ENCODE assay signal across 8 cellular contexts in the genomic region with DNA sequence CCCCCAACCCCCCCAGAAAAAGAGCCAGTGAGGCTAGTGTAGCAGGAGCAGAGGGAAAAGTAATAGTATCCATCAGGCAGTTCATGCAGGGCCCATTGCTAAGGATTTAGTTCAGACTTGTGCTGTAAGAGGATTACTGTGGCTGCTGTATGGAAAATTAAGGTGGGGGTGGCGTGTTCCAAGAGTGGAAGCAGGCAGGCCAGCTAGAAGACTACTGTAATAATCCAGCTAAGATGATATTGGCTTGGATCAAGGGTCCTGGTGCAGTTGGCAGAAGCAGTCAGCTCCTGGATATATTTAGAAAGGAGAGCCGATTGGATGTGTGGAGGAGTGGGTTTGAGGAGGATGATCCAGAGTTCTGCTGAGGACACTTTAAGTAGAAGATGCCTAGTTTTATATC. TPM values are rescaled to one million over a fixed set of nuclear protein-coding genes. Genes with fewer than 3 reads are reported as not detected.
DNase-seq lines count a peak whose midpoint lies in the region; ATAC-seq, FAIRE-seq and TF ChIP-seq lines count a peak whose summit lies in the region.
"Not testable (repeated sequence)": the region's sequence is repeated elsewhere in the genome, so short reads cannot be mapped to it uniquely, and the experiment has no call there.

No MANE protein-coding gene starts in this region.

- TF ChIP-seq POLR2A in A549 (IDR thresholded peaks at IDR 0.05; ENCODE audit: low read length), result not testable (repeated sequence)

- not testable (repeated sequence) for H3K27ac ChIP-seq in A549; skeletal muscle tissue (ENCODE audit: low read depth, low read length)
- H3K27ac ChIP-seq in SU-DHL-6 (ENCODE audit: low read depth, low read length) (peak overlapping the region; percentile 79), left ventricle myocardium inferior (replicated peaks) (peak overlapping the region; percentile 58)

- H2AFZ ChIP-seq in SU-DHL-6 (ENCODE audit: low read depth, low read length, severe bottlenecking), result not testable (repeated sequence)

- 43% methylated on average over 2 of the region's 2 CpGs for WGBS in A549 (ENCODE audit: missing lambda C conversion rate)

- not testable (repeated sequence) for H3K9me3 Mint-ChIP-seq in brain, natural killer cell

- ATAC-seq in A549, result peak; percentile 18 to 46; a peak in 3 of 6 replicates
- ATAC-seq in natural killer cell, result not testable (repeated sequence)

- not testable (repeated sequence) for TF ChIP-seq EP300 in A549 (IDR thresholded peaks at IDR 0.05)

- FAIRE-seq in A549 (lab: Jason Lieb, UNC), result not testable (repeated sequence)

- peaks cover 51% of the 10 kb centered on the region for H3K4me1 Mint-ChIP-seq in brain
- H3K4me1 Mint-ChIP-seq in natural killer cell, result peaks cover 42 to 62% of the 10 kb centered on the region in 2 donors

- peak overlapping the region in 2 of 5 experiments; percentile 33 to 49 for H3K4me3 Mint-ChIP-seq in brain
- not testable (repeated sequence) for H3K4me3 Mint-ChIP-seq in natural killer cell

- H3K27me3 ChIP-seq in SU-DHL-6 (ENCODE audit: low read length); left ventricle myocardium inferior (ENCODE audit: low read depth); skeletal muscle tissue (ENCODE audit: control insufficient read depth in 3 of 3, insufficient read depth in 3 of 3, low read length in 3 of 3): not testable (repeated sequence)

- not testable (repeated sequence) for H4K20me1 ChIP-seq in SU-DHL-6 (ENCODE audit: low read depth, low read length)

- POLR2A ChIA-PET in A549 (lab: Yijun Ruan, JAX), result interaction anchor here (2.1 kb wide), 1 partner anchor 15 kb away, joined by 4 read pairs; the partner anchor contains the start of gene AMZ2

- TF ChIP-seq RAD21 in A549 (conservative IDR thresholded peaks at IDR 0.05 in 1 of 2, IDR thresholded peaks at IDR 0.05 in 1 of 2), result not testable (repeated sequence)

- intact Hi-C loops in left ventricle myocardium inferior (cut with micrococcal nuclease), result loop anchor here (10.0 kb wide), 1 partner anchor 172 kb away; no protein-coding TSS in a partner anchor
- intact Hi-C loops in natural killer cell (cut with micrococcal nuclease), result not testable (repeated sequence)

- H3K27ac Mint-ChIP-seq in brain, result peak overlapping the region in 4 of 5 experiments; percentile 76 to 85 (median 80)
- H3K27ac Mint-ChIP-seq in natural killer cell, result peak overlapping the region; percentile 97 to 100

- not testable (repeated sequence) for H3K9me3 ChIP-seq in A549; SU-DHL-6 (ENCODE audit: insufficient read depth, low read length); left ventricle myocardium inferior (replicated peaks); skeletal muscle tissue (ENCODE audit: control insufficient read depth in 3 of 3, low read length in 3 of 3)

- DNase-seq in A549 (ENCODE audit: low read depth in 1 of 2, low spot score in 1 of 2); left ventricle myocardium inferior; natural killer cell: not testable (repeated sequence)
- peak; percentile 83 for DNase-seq in D341Med (ENCODE audit: low spot score)
- DNase-seq in NCI-H524 treated with DMSO at 0.1 percent for 48 hours (lab: John Stamatoyannopoulos, UW), result peak; percentile 12

- H3F3A ChIP-seq in SU-DHL-6 (ENCODE audit: insufficient read depth), result peaks cover 72% of the 10 kb centered on the region

- H3K79me2 ChIP-seq in SU-DHL-6 (ENCODE audit: insufficient read depth, low read length), result peaks cover 19% of the 10 kb centered on the region; the same call in 1 of the 2 replicates

- H3K36me3 Mint-ChIP-seq in brain, natural killer cell: not testable (repeated sequence)

- H3K36me3 ChIP-seq in SU-DHL-6 (ENCODE audit: low read length), result peaks cover 10% of the 10 kb centered on the region; the same call in 1 of the 2 replicates
- not testable (repeated sequence) for H3K36me3 ChIP-seq in left ventricle myocardium inferior; skeletal muscle tissue (ENCODE audit: control insufficient read depth in 3 of 3, insufficient read depth in 3 of 3, low read length in 3 of 3)

- H3K27me3 Mint-ChIP-seq in brain; natural killer cell (ENCODE audit: low read depth in 2 of 2): not testable (repeated sequence)

- not testable (repeated sequence) for TF ChIP-seq CTCF in A549 (IDR thresholded peaks at IDR 0.05); SU-DHL-6 (IDR thresholded peaks at IDR 0.05; ENCODE audit: insufficient read depth, low read length, poor library complexity, severe bottlenecking); brain (conservative IDR thresholded peaks at IDR 0.05); left ventricle myocardium inferior (IDR thresholded peaks at IDR 0.05; ENCODE audit: borderline replicate concordance); natural killer cell (IDR thresholded peaks at IDR 0.05)

- not testable (repeated sequence) for H3K9me2 ChIP-seq in SU-DHL-6 (replicated peaks; ENCODE audit: insufficient read depth, low read length)

- not testable (repeated sequence) for H3K4me3 ChIP-seq in A549; SU-DHL-6 (ENCODE audit: insufficient read depth, low read length, poor library complexity, severe bottlenecking); left ventricle myocardium inferior; skeletal muscle tissue (ENCODE audit: low read length in 3 of 3)

- not testable (repeated sequence) for H3K4me2 ChIP-seq in A549
- peak overlapping the region; percentile 34 for H3K4me2 ChIP-seq in SU-DHL-6 (ENCODE audit: low read depth, low read length, poor library complexity, severe bottlenecking)

- CTCF ChIA-PET in A549 (lab: Yijun Ruan, JAX), result interaction anchor here (0.5 to 6.5 kb wide), 37 partner anchors 9 to 499 kb away, joined by 3 to 122 read pairs (median 7); partner anchors contain the start of genes AMZ2 and WIPI1

- H3K4me1 ChIP-seq in A549 (peaks cover 10% of the 10 kb centered on the region; the same call in 1 of the 3 replicates), left ventricle myocardium inferior (peaks cover 29% of the 10 kb centered on the region), skeletal muscle tissue (ENCODE audit: control insufficient read depth in 3 of 3, insufficient read depth in 3 of 3, low read length in 3 of 3) (peaks cover 8 to 21% (median 15%) of the 10 kb centered on the region in 3 donors)

- H3K9ac ChIP-seq in SU-DHL-6 (ENCODE audit: low read length) (peak overlapping the region; percentile 28; the same call in 1 of the 2 replicates), skeletal muscle tissue (ENCODE audit: low read depth in 1 of 3, low read length in 3 of 3) (peak overlapping the region in 2 of 3 donors; percentile 30 to 35)

RNA-seq across cellular contexts. Expression of gene AMZ2, which starts 14.6 kb away (rescaled TPM):
- polyA plus RNA-seq in A549 (2011; rRNA removed), result 186 and 201 TPM in 2 replicates
- polyA plus RNA-seq in A549 (2012; cell fraction: cytosol; rRNA removed), result 80.2 and 84.0 TPM in 2 replicates
- polyA plus RNA-seq in A549 (2012; cell fraction: nucleus; rRNA removed), result 34.3 and 46.9 TPM in 2 replicates
- 105 to 111 TPM (median 109 TPM) in 3 replicates for polyA plus RNA-seq in A549 (2017; fragmentation: RNase III; extraction: RNeasy Plus Mini Kit Qiagen cat#74134 plus additional on column Dnase treatment)
- 42.1 and 44.1 TPM in 2 replicates for polyA minus RNA-seq in A549 (2011; rRNA and poly(A)+ RNA removed)
- 142 TPM for polyA plus RNA-seq in brain (ENCODE audit: insufficient read depth, low read depth, low replicate concordance)
- 99.9 TPM for total RNA-seq in left ventricle myocardium inferior
- total RNA-seq in natural killer cell, result 100 to 1,000 TPM in 2 of 3 donors, 10 to 100 TPM in 1; 87.0 to 131 (median 107) TPM
- total RNA-seq in skeletal muscle tissue, result 49.6 TPM

RNA-seq across cellular contexts. Expression of gene SLC16A6, which starts 28.5 kb away (rescaled TPM):
- 0.28 and 0.52 TPM in 2 replicates for polyA plus RNA-seq in A549 (2011; rRNA removed)
- polyA plus RNA-seq in A549 (2012; cell fraction: cytosol; rRNA removed), result 0.17 and 0.19 TPM in 2 replicates
- polyA plus RNA-seq in A549 (2012; cell fraction: nucleus; rRNA removed), result 0.10 and 0.15 TPM in 2 replicates
- polyA plus RNA-seq in A549 (2017; fragmentation: RNase III; extraction: RNeasy Plus Mini Kit Qiagen cat#74134 plus additional on column Dnase treatment), result 0.08 to 0.33 TPM (median 0.17 TPM) in 3 replicates
- 0.39 and 0.50 TPM in 2 replicates for polyA minus RNA-seq in A549 (2011; rRNA and poly(A)+ RNA removed)
- polyA plus RNA-seq in brain (ENCODE audit: insufficient read depth, low read depth, low replicate concordance), result 1.5 TPM
- total RNA-seq in left ventricle myocardium inferior, result 0.08 TPM
- 10 to 100 TPM; 16.5 to 20.9 (median 19.4) TPM for total RNA-seq in natural killer cell
- 1.0 TPM for total RNA-seq in skeletal muscle tissue

RNA-seq across cellular contexts. Expression of gene ARSG, which starts 28.8 kb away (rescaled TPM):
- 1.6 and 1.7 TPM in 2 replicates for polyA plus RNA-seq in A549 (2011; rRNA removed)
- 0.95 and 1.0 TPM in 2 replicates for polyA plus RNA-seq in A549 (2012; cell fraction: cytosol; rRNA removed)
- polyA plus RNA-seq in A549 (2012; cell fraction: nucleus; rRNA removed), result 0.47 and 1.3 TPM in 2 replicates
- polyA plus RNA-seq in A549 (2017; fragmentation: RNase III; extraction: RNeasy Plus Mini Kit Qiagen cat#74134 plus additional on column Dnase treatment), result 0.32 to 0.60 TPM (median 0.57 TPM) in 3 replicates
- 1.3 and 1.8 TPM in 2 replicates for polyA minus RNA-seq in A549 (2011; rRNA and poly(A)+ RNA removed)
- polyA plus RNA-seq in brain (ENCODE audit: insufficient read depth, low read depth, low replicate concordance), result 5.5 TPM
- total RNA-seq in left ventricle myocardium inferior, result 3.7 TPM
- 10 to 100 TPM; 34.8 to 52.3 (median 39.3) TPM for total RNA-seq in natural killer cell
- 1.6 TPM for total RNA-seq in skeletal muscle tissue
